Comparison of ENCODE assay signal across 7 cellular contexts in genomic region chrY:11070250-11071113, GRCh38.
"Had no signal": no experiment of that assay in that cellular context is flagged by ENCODE, and none has a peak within 500 bp of the region (broad histone marks: within the 10 kb centered on the region; RNA-seq: fewer than 3 reads in every experiment).

No MANE protein-coding gene starts in this region.

- H3K4me1 Mint-ChIP-seq: IgD-negative memory B cell had no signal

- FAIRE-seq: HTR-8/SVneo, K562 had no signal

- H3K4me3 ChIP-seq: K562 had no signal

- H3K4me3 Mint-ChIP-seq: IgD-negative memory B cell had no signal

- DNase-seq: IMR-90, KBM-7, KG1 had no signal

- H3K27ac ChIP-seq: HL-60 had no signal

- H3K9me3 Mint-ChIP-seq: IgD-negative memory B cell had no signal

- H3K27me3 Mint-ChIP-seq: IgD-negative memory B cell had no signal

- H3K36me3 Mint-ChIP-seq: IgD-negative memory B cell had no signal

- H3K27ac Mint-ChIP-seq: IgD-negative memory B cell had no signal

- ATAC-seq: K562 had no signal
